8 cellular contexts compared by ENCODE assay signal in the genomic region with DNA sequence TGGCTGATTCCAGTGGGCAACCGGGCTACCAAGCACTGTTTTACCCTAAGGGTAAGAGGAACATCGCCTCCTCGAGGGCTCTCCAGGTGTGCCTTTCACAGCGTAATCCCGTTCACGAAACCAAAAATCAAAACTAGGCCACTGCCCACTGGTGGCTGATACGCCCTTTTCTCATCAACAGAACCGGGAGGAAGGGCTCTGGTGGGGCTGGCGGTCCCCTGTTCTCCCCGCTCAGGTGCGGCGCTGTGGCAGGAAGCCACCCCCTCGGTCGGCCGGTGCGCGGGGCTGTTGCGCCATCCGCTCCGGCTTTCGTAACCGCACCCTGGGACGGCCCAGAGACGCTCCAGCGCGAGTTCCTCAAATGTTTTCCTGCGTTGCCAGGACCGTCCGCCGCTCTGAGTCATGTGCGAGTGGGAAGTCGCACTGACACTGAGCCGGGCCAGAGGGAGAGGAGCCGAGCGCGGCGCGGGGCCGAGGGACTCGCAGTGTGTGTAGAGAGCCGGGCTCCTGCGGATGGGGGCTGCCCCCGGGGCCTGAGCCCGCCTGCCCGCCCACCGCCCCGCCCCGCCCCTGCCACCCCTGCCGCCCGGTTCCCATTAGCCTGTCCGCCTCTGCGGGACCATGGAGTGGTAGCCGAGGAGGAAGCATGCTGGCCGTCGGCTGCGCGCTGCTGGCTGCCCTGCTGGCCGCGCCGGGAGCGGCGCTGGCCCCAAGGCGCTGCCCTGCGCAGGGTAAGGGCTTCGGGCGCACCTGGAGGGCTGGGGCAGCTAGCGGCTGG. TPM values are rescaled to one million over a fixed set of nuclear protein-coding genes. Genes with fewer than 3 reads are reported as not detected.
DNase-seq lines count a peak whose midpoint lies in the region; ATAC-seq and TF ChIP-seq lines count a peak whose summit lies in the region.

TSS of gene IL6R (plus strand) at position 360 of the 778 bp plus-strand sequence. CDS start at position 647, 287 bp downstream.

- no peak within 1 kb of the TSS for H2BK120ac ChIP-seq in neuronal stem cell (ENCODE audit: low read depth, low read length)

- H3K4me1 ChIP-seq in SJSA1 (replicated peaks) (peaks cover 38% of the 10 kb centered on the region), neuronal stem cell (ENCODE audit: control insufficient read depth in 2 of 2, insufficient read depth in 1 of 2, low read depth in 1 of 2, low read length in 2 of 2) (peaks cover 5 to 8% of the 10 kb centered on the region in 2 donors), testis (peaks cover 30% of the 10 kb centered on the region)

- H4K8ac ChIP-seq in neuronal stem cell (ENCODE audit: low read depth, low read length): no peak within 1 kb of the TSS

- peak within 1 kb of the TSS; percentile 11 for H2AK5ac ChIP-seq in neuronal stem cell (ENCODE audit: low read depth, low read length)

- peak within 1 kb of the TSS; percentile 39 for H2BK15ac ChIP-seq in neuronal stem cell (ENCODE audit: low read length)

- H2AFZ ChIP-seq in neuronal stem cell (ENCODE audit: low read length): peak within 1 kb of the TSS; percentile 92

- TF ChIP-seq CTCF in 22Rv1 (IDR thresholded peaks at IDR 0.05) (peak; percentile 72), testis (IDR thresholded peaks at IDR 0.05) (peak; percentile 28 to 39 (median 31))

- H3K4me2 ChIP-seq in neuronal stem cell (ENCODE audit: insufficient read depth, low read length, poor library complexity, severe bottlenecking): peak within 1 kb of the TSS; percentile 100

- ATAC-seq in HG03521 (IDR thresholded peaks at IDR 0.05; ENCODE audit: unreplicated experiment): peak; percentile 32
- ATAC-seq in activated naive CD4-positive, alpha-beta T cell treated with anti-CD3 and anti-CD28 coated beads, Interleukin-2, amount 50 U/mL, for 72 hours: peak; percentile 47 to 78

- peak; percentile 83 to 93 for DNase-seq in SJSA1 (ENCODE audit: low read depth in 1 of 2, low spot score in 2 of 2)
- DNase-seq in activated naive CD4-positive, alpha-beta T cell treated with anti-CD3 and anti-CD28 coated beads, Interleukin-2, amount 50 U/mL, for 72 hours (ENCODE audit: low spot score in 2 of 2): peak; percentile 67 to 93
- peak; percentile 91 for DNase-seq in glomerular visceral epithelial cell (ENCODE audit: extremely low spot score)
- peak; percentile 63 for DNase-seq in neuronal stem cell (ENCODE audit: low spot score)
- DNase-seq in testis: peak; percentile 88

- no CpG with 5 or more reads among the region's 67 CpGs for WGBS in neuronal stem cell (ENCODE audit: extremely low coverage in 2 of 2, insufficient read length in 2 of 2, insufficient replicate concordance in 1 of 2), 2 donors
- 1 to 3% methylated on average over 13 to 49 of the region's 67 CpGs for WGBS in testis, 2 donors

- H3K36me3 ChIP-seq in SJSA1 (no peaks in the 10 kb centered on the region), neuronal stem cell (replicated peaks in 1 of 2; ENCODE audit: control insufficient read depth in 2 of 2, insufficient read depth in 2 of 2, low read length in 2 of 2) (no peaks in the 10 kb centered on the region), testis (ENCODE audit: low read depth, missing control alignments) (no peaks in the 10 kb centered on the region)

- no peaks in the 10 kb centered on the region for H3K9me3 Mint-ChIP-seq in activated naive CD4-positive, alpha-beta T cell treated with anti-CD3 and anti-CD28 coated beads, Interleukin-2, amount 50 U/mL, for 72 hours

- H2BK12ac ChIP-seq in neuronal stem cell (ENCODE audit: low read length): no peak within 1 kb of the TSS

- peak within 1 kb of the TSS; percentile 82 to 89 for H3K27ac Mint-ChIP-seq in activated naive CD4-positive, alpha-beta T cell treated with anti-CD3 and anti-CD28 coated beads, Interleukin-2, amount 50 U/mL, for 72 hours

- no peaks in the 10 kb centered on the region for H3K9me3 ChIP-seq in SJSA1 (replicated peaks)
- no peaks in the 10 kb centered on the region for H3K9me3 ChIP-seq in neuronal stem cell (replicated peaks in 1 of 2; ENCODE audit: control insufficient read depth in 2 of 2, insufficient read depth in 1 of 2, low read depth in 1 of 2, low read length in 2 of 2)
- H3K9me3 ChIP-seq in testis: no peaks in the 10 kb centered on the region

- peaks cover 2% of the 10 kb centered on the region for H3K79me1 ChIP-seq in neuronal stem cell (ENCODE audit: low read depth, low read length)

- TF ChIP-seq POLR2A in GM15510 (IDR thresholded peaks at IDR 0.05; ENCODE audit: borderline replicate concordance, extremely low read depth, insufficient read length) (peak; percentile 46), testis (IDR thresholded peaks at IDR 0.05) (no peak)

- no peak within 1 kb of the TSS for H3K4ac ChIP-seq in neuronal stem cell (ENCODE audit: low read length)

- H3K27me3 ChIP-seq in SJSA1 (replicated peaks) (no peaks in the 10 kb centered on the region), neuronal stem cell (ENCODE audit: control insufficient read depth in 3 of 3, insufficient read depth in 3 of 3, low read depth in 1 of 3, low read length in 3 of 3) (peaks cover 4 to 89% (median 40%) of the 10 kb centered on the region in 3 experiments), testis (no peaks in the 10 kb centered on the region)

- H3K4me3 ChIP-seq in SJSA1 (peak within 1 kb of the TSS; percentile 65), neuronal stem cell (ENCODE audit: low read length in 2 of 2) (peak within 1 kb of the TSS; percentile 35 to 78), testis (peak within 1 kb of the TSS; percentile 58 to 77)

- H3K36me3 Mint-ChIP-seq in activated naive CD4-positive, alpha-beta T cell treated with anti-CD3 and anti-CD28 coated beads, Interleukin-2, amount 50 U/mL, for 72 hours: no peaks in the 10 kb centered on the region

- peak within 1 kb of the TSS; percentile 86 for H3K14ac ChIP-seq in neuronal stem cell (ENCODE audit: low read length)

- no peak within 1 kb of the TSS for H2BK5ac ChIP-seq in neuronal stem cell (ENCODE audit: low read length)

- intact Hi-C loops in testis (cut with DNase I; ENCODE audit: low total_unique reads): loop anchor here (10.0 kb wide), 1 partner anchor 70 kb away; no protein-coding TSS in a partner anchor

- peak within 1 kb of the TSS; percentile 90 for H3K18ac ChIP-seq in neuronal stem cell (ENCODE audit: low read length)

- H3K23ac ChIP-seq in neuronal stem cell (ENCODE audit: low read depth, low read length, poor library complexity): peak within 1 kb of the TSS; percentile 63

- peak within 1 kb of the TSS; percentile 88 for H3K9ac ChIP-seq in neuronal stem cell (ENCODE audit: low read depth, low read length, poor library complexity)

- H4K91ac ChIP-seq in neuronal stem cell (ENCODE audit: low read depth, low read length, poor library complexity): no peak within 1 kb of the TSS

- H3K27ac ChIP-seq in 22Rv1 (peak within 1 kb of the TSS; percentile 71), SJSA1 (peak within 1 kb of the TSS; percentile 80), neuronal stem cell (replicated peaks; ENCODE audit: low read length) (no peak within 1 kb of the TSS), testis (peak within 1 kb of the TSS; percentile 88 to 89)

RNA-seq across cellular contexts. Expression of gene IL6R, which starts in this region (rescaled TPM):
- total RNA-seq in SJSA1 (2014; rRNA removed; shearing (Covaris generic)): 22.4 and 32.6 TPM in 2 replicates
- 1 to 10 TPM; 6.7 to 8.5 TPM for total RNA-seq in activated naive CD4-positive, alpha-beta T cell treated with anti-CD3 and anti-CD28 coated beads, Interleukin-2, amount 50 U/mL, for 72 hours
- polyA plus RNA-seq in neuronal stem cell (2013, experiment 1 of 2): 0.08 TPM
- polyA plus RNA-seq in neuronal stem cell (2013, experiment 2 of 2): 0.10 TPM
- 10 to 100 TPM; 25.0 to 29.7 TPM for total RNA-seq in testis
- polyA plus RNA-seq in testis (ENCODE audit: insufficient read depth, low read depth, low replicate concordance): 8.5 TPM
